Comparison of ENCODE assay signal across 17 cellular contexts in genomic region chr14:30972882-30973582, GRCh38.
"Had no signal": no experiment of that assay in that cellular context is flagged by ENCODE, and none has a peak within 500 bp of the region (broad histone marks: within the 10 kb centered on the region; RNA-seq: fewer than 3 reads in every experiment).

No MANE protein-coding gene starts in this region.

- H3K4me1 ChIP-seq: uterus had no signal

- H3K9me3 Mint-ChIP-seq: activated T-cell treated with anti-CD3 and anti-CD28 coated beads, Interleukin-2, amount 50 U/mL, for 24 hours; T-cell had no signal

- H3K4me3 ChIP-seq: dorsolateral prefrontal cortex, ovary, spleen, thyroid gland, uterus had no signal

- H3K27ac Mint-ChIP-seq: activated CD8-positive, alpha-beta memory T cell treated with anti-CD3 and anti-CD28 coated beads, Interleukin-2, amount 10 ng/mL, durations not matched to agents 7 days and 5 days; activated naive CD8-positive, alpha-beta T cell treated with anti-CD3 and anti-CD28 coated beads for 36 hours; activated T-cell treated with anti-CD3 and anti-CD28 coated beads, Interleukin-2, amount 50 U/mL, for 24 hours; endodermal cell; T-cell had no signal

- H3K9me3 ChIP-seq: ovary, thyroid gland, uterus had no signal

- H3K4me3 Mint-ChIP-seq: activated CD8-positive, alpha-beta memory T cell treated with anti-CD3 and anti-CD28 coated beads, Interleukin-2, amount 10 ng/mL, durations not matched to agents 7 days and 5 days; activated naive CD8-positive, alpha-beta T cell treated with anti-CD3 and anti-CD28 coated beads for 36 hours; activated T-cell treated with anti-CD3 and anti-CD28 coated beads, Interleukin-2, amount 50 U/mL, for 24 hours; endodermal cell had no signal

- H3K27ac ChIP-seq: dorsolateral prefrontal cortex, ovary, spleen, thyroid gland, uterus had no signal

- DNase-seq: activated CD4-positive, alpha-beta T cell treated with anti-CD3 and anti-CD28 coated beads, Interleukin-2, amount 50 U/mL, for 48 hours; activated CD8-positive, alpha-beta memory T cell treated with anti-CD3 and anti-CD28 coated beads, Interleukin-2, amount 10 ng/mL, durations not matched to agents 7 days and 5 days; activated effector memory CD4-positive, alpha-beta T cell treated with anti-CD3 and anti-CD28 coated beads, Interleukin-2, amount 50 U/mL, for 16 hours; activated naive CD8-positive, alpha-beta T cell treated with anti-CD3 and anti-CD28 coated beads for 36 hours; activated T-cell treated with anti-CD3 and anti-CD28 coated beads, Interleukin-2, amount 50 U/mL, for 24 hours; anterior cingulate cortex; dorsolateral prefrontal cortex; endodermal cell; naive B cell; ovary; spleen; T-cell; T1000; thyroid gland; uterus had no signal

- H3K36me3 Mint-ChIP-seq: naive B cell had no signal

- H3K36me3 ChIP-seq: ovary, spleen, thyroid gland, uterus had no signal

- H3K27me3 Mint-ChIP-seq: activated CD8-positive, alpha-beta memory T cell treated with anti-CD3 and anti-CD28 coated beads, Interleukin-2, amount 10 ng/mL, durations not matched to agents 7 days and 5 days; activated naive CD8-positive, alpha-beta T cell treated with anti-CD3 and anti-CD28 coated beads for 36 hours; activated T-cell treated with anti-CD3 and anti-CD28 coated beads, Interleukin-2, amount 50 U/mL, for 24 hours; naive B cell; T-cell had no signal

- ATAC-seq: activated CD8-positive, alpha-beta memory T cell treated with anti-CD3 and anti-CD28 coated beads, Interleukin-2, amount 10 ng/mL, durations not matched to agents 7 days and 5 days; esophagus mucosa; sciatic nerve; T-cell had no signal

- H3K27me3 ChIP-seq: dorsolateral prefrontal cortex, ovary, spleen, thyroid gland, uterus had no signal
